8 cellular contexts compared by ENCODE assay signal in genomic region chr14:73457935-73458218, GRCh38. TPM values are rescaled to one million over a fixed set of nuclear protein-coding genes. Genes with fewer than 3 reads are reported as not detected.
DNase-seq lines count a peak whose midpoint lies in the region; ATAC-seq and TF ChIP-seq lines count a peak whose summit lies in the region.

No MANE protein-coding gene starts in this region.

- no peak for TF ChIP-seq CTCF in BE2C (IDR thresholded peaks at IDR 0.05; ENCODE audit: low read depth, low read length)
- no peak for TF ChIP-seq CTCF in VCaP (conservative IDR thresholded peaks at IDR 0.05)
- TF ChIP-seq CTCF in fibroblast of the aortic adventitia (IDR thresholded peaks at IDR 0.05; ENCODE audit: insufficient read depth, low read length): no peak
- TF ChIP-seq CTCF in prostate gland (IDR thresholded peaks at IDR 0.05): no peak

- DNase-seq in BE2C (no peak), fibroblast of the aortic adventitia (ENCODE audit: low read depth) (no peak), prostate gland (ENCODE audit: low spot score) (peak; percentile 31), SHP77 (lab: John Stamatoyannopoulos, UW) (no peak), HuH-7 (ENCODE audit: low spot score) (no peak)

- H3K36me3 ChIP-seq in BE2C: no peaks in the 10 kb centered on the region
- no peaks in the 10 kb centered on the region for H3K36me3 ChIP-seq in prostate gland

- intact Hi-C loops in prostate gland (cut with DNase I): no loop called here

- ATAC-seq in GM21825 (IDR thresholded peaks at IDR 0.05; ENCODE audit: unreplicated experiment) (peak; percentile 8), GM21526 (IDR thresholded peaks at IDR 0.05; ENCODE audit: low FRiP score, unreplicated experiment) (no peak)

- TF ChIP-seq POLR2A in prostate gland (IDR thresholded peaks at IDR 0.05): no peak

- WGBS in prostate gland: under 1% methylated on average over 19 of the region's 19 CpGs

- peaks cover 9% of the 10 kb centered on the region for H3K4me1 ChIP-seq in BE2C
- H3K4me1 ChIP-seq in prostate gland (replicated peaks): peaks cover 11% of the 10 kb centered on the region

- peak overlapping the region; percentile 91 for H3K27ac ChIP-seq in VCaP
- H3K27ac ChIP-seq in prostate gland: peak overlapping the region; percentile 93 to 96

- no peaks in the 10 kb centered on the region for H3K9me3 ChIP-seq in BE2C
- no peaks in the 10 kb centered on the region for H3K9me3 ChIP-seq in prostate gland

- H3K27me3 ChIP-seq in BE2C (no peaks in the 10 kb centered on the region), prostate gland (replicated peaks; ENCODE audit: insufficient read depth) (no peaks in the 10 kb centered on the region)

- H3K4me3 ChIP-seq in BE2C (ENCODE audit: low read depth, low read length): peak overlapping the region; percentile 93
- H3K4me3 ChIP-seq in fibroblast of the aortic adventitia (ENCODE audit: low read depth, low read length): peak overlapping the region; percentile 86
- H3K4me3 ChIP-seq in prostate gland: peak overlapping the region; percentile 83 to 97

RNA-seq across cellular contexts. Expression of gene NUMB, which starts 0.5 kb away (rescaled TPM):
- polyA plus RNA-seq in BE2C (2012; ENCODE audit: insufficient read depth, insufficient read length, low read depth): 66.6 TPM
- total RNA-seq in fibroblast of the aortic adventitia (ENCODE audit: low replicate concordance) (39.0 and 52.3 TPM in 2 replicates), prostate gland (10 to 100 TPM; 38.4 to 57.8 TPM)

RNA-seq across cellular contexts. Expression of gene RIOX1, which starts 32.9 kb away (rescaled TPM):
- polyA plus RNA-seq in BE2C (2012; ENCODE audit: insufficient read depth, insufficient read length, low read depth): 17.7 TPM
- 17.4 and 17.5 TPM in 2 replicates for total RNA-seq in fibroblast of the aortic adventitia (ENCODE audit: low replicate concordance)
- 10 to 100 TPM; 20.9 to 62.8 TPM for total RNA-seq in prostate gland
